15 cellular contexts compared by ENCODE assay signal in the genomic region with DNA sequence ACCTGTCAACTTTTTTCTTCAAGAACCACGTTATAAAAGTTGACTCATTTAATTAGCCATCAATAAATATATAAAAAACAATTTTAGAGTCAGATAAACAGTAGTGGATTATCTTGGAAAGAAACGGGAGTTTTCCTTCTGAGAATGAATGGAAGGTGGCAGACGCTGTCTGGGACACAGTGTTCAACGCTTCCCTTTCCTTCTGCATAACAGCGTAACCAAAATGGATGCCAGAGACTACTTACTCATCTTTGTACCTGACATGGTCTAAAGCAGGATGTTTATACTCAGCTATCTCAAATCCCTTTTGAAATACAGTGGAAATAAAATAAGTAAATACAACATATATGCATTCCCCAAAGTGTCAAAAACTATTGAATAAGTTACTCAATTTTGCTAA.
DNase-seq lines count a peak whose midpoint lies in the region; TF ChIP-seq lines count a peak whose summit lies in the region.
"Had no signal": no experiment of that assay in that cellular context is flagged by ENCODE, and none has a peak within 500 bp of the region (broad histone marks: within the 10 kb centered on the region; RNA-seq: fewer than 3 reads in every experiment).

No MANE protein-coding gene starts in this region.

- CTCF ChIA-PET in HEK293 (lab: Yijun Ruan, JAX), result no interaction called here

- H3K9me3 ChIP-seq in HEK293 (ENCODE audit: control insufficient read depth, insufficient read depth, low read depth, low read length) (no peaks in the 10 kb centered on the region), neural progenitor cell (ENCODE audit: low read depth) (no peaks in the 10 kb centered on the region)
- H3K9me3 ChIP-seq: A549; BLaER1 treated with 17β-estradiol and CSF1 and Interleukin-3, amounts not matched to agents 10 nM and 100 nM; HAP-1 had no signal

- H3K79me2 ChIP-seq in neural progenitor cell (ENCODE audit: low read depth), result no peaks in the 10 kb centered on the region

- H3K4me1 Mint-ChIP-seq in neural progenitor cell, result peaks cover 91% of the 10 kb centered on the region

- H3K4me2 ChIP-seq in neural progenitor cell, result no peak overlapping the region
- H3K4me2 ChIP-seq: A549; BLaER1 treated with 17β-estradiol and CSF1 and Interleukin-3, amounts not matched to agents 10 nM and 100 nM had no signal

- no peaks in the 10 kb centered on the region for H3K27me3 Mint-ChIP-seq in neural progenitor cell (ENCODE audit: insufficient read depth, low read depth)

- H3K9ac ChIP-seq in neural progenitor cell, result no peak overlapping the region
- H3K9ac ChIP-seq: BLaER1 treated with 17β-estradiol and CSF1 and Interleukin-3, amounts not matched to agents 10 nM and 100 nM had no signal

- peak overlapping the region; percentile 95 for H3K27ac Mint-ChIP-seq in neural progenitor cell
- H3K27ac Mint-ChIP-seq: CD8-positive, alpha-beta T cell had no signal

- H4K20me1 ChIP-seq in neural progenitor cell (ENCODE audit: low read depth), result no peaks in the 10 kb centered on the region
- H4K20me1 ChIP-seq: BLaER1 treated with 17β-estradiol and CSF1 and Interleukin-3, amounts not matched to agents 10 nM and 100 nM had no signal

- no peak overlapping the region for H3K4me3 ChIP-seq in HEK293 (ENCODE audit: low read depth, low read length)
- no peak overlapping the region for H3K4me3 ChIP-seq in neural progenitor cell
- H3K4me3 ChIP-seq: A549; BLaER1 treated with 17β-estradiol and CSF1 and Interleukin-3, amounts not matched to agents 10 nM and 100 nM; HAP-1 had no signal

- H3K27me3 ChIP-seq in neural progenitor cell, result no peaks in the 10 kb centered on the region
- H3K27me3 ChIP-seq: BLaER1 treated with 17β-estradiol and CSF1 and Interleukin-3, amounts not matched to agents 10 nM and 100 nM had no signal

- no peaks in the 10 kb centered on the region for H3K9me3 Mint-ChIP-seq in neural progenitor cell
- H3K9me3 Mint-ChIP-seq: CD8-positive, alpha-beta T cell had no signal

- H3K36me3 ChIP-seq in HEK293 (ENCODE audit: control insufficient read depth in 2 of 2, insufficient read depth in 1 of 2, low read length in 2 of 2) (no peaks in the 10 kb centered on the region), neural progenitor cell (no peaks in the 10 kb centered on the region)
- H3K36me3 ChIP-seq: BLaER1 treated with 17β-estradiol and CSF1 and Interleukin-3, amounts not matched to agents 10 nM and 100 nM; HAP-1 had no signal

- H3K4me3 Mint-ChIP-seq in neural progenitor cell, result no peak overlapping the region
- H3K4me3 Mint-ChIP-seq: CD8-positive, alpha-beta T cell had no signal

- POLR2A ChIA-PET in HEK293 (lab: Yijun Ruan, JAX), result no interaction called here

- H2AFZ ChIP-seq in neural progenitor cell (replicated peaks), result no peak overlapping the region

- H3K4me1 ChIP-seq in HEK293 (ENCODE audit: control insufficient read depth, insufficient read depth, low read length) (peaks cover 6% of the 10 kb centered on the region; the same call in 1 of the 2 replicates), neural progenitor cell (peaks cover 22% of the 10 kb centered on the region)
- H3K4me1 ChIP-seq: A549 had no signal

- no peaks in the 10 kb centered on the region for H3K36me3 Mint-ChIP-seq in neural progenitor cell
- H3K36me3 Mint-ChIP-seq: CD8-positive, alpha-beta T cell had no signal

- TF ChIP-seq CTCF in HEK293 (tag by site-specific recombination; IDR thresholded peaks at IDR 0.05) (no peak), neural progenitor cell (IDR thresholded peaks at IDR 0.05) (no peak)

- no peaks in the 10 kb centered on the region for H3F3A ChIP-seq in neural progenitor cell (ENCODE audit: low read depth)

- DNase-seq in DMS79 treated with DMSO at 0.1 percent for 48 hours (lab: John Stamatoyannopoulos, UW) (peak; percentile 26), DMS79 (lab: John Stamatoyannopoulos, UW) (no peak), dermis blood vessel endothelial cell (peak; percentile 11), neural progenitor cell (ENCODE audit: low spot score) (no peak), GM19240 (ENCODE audit: insufficient read length, low spot score) (no peak)
- no peak for DNase-seq in stimulated activated CD4-positive, alpha-beta T cell treated with anti-CD3 and anti-CD28 coated beads, Interleukin-4, amount 100 ng/mL, for 24 hours
- DNase-seq: Calu3; CD8-positive, alpha-beta T cell; GDM1 had no signal

- H3K27ac ChIP-seq in HEK293 (ENCODE audit: extremely low read depth, low read depth, low read length) (no peak overlapping the region), neural progenitor cell (no peak overlapping the region)
- H3K27ac ChIP-seq: 22Rv1; A549; BLaER1 treated with 17β-estradiol and CSF1 and Interleukin-3, amounts not matched to agents 10 nM and 100 nM; HL-60 had no signal

TF ChIP-seq in HEK293, 187 proteins besides CTCF, POLR2A, EP300 and RAD21:
- TF ChIP-seq ZNF670 (tag by site-specific recombination; IDR thresholded peaks at IDR 0.05; ENCODE audit: low read depth) (no peak), PRDM6 (tag by site-specific recombination; IDR thresholded peaks at IDR 0.05) (peak; percentile 13; the same call in 1 of the 2 replicates), ZNF121 (tag by site-specific recombination; IDR thresholded peaks at IDR 0.05) (no peak)
- TF ChIP-seq, protein P1, sequence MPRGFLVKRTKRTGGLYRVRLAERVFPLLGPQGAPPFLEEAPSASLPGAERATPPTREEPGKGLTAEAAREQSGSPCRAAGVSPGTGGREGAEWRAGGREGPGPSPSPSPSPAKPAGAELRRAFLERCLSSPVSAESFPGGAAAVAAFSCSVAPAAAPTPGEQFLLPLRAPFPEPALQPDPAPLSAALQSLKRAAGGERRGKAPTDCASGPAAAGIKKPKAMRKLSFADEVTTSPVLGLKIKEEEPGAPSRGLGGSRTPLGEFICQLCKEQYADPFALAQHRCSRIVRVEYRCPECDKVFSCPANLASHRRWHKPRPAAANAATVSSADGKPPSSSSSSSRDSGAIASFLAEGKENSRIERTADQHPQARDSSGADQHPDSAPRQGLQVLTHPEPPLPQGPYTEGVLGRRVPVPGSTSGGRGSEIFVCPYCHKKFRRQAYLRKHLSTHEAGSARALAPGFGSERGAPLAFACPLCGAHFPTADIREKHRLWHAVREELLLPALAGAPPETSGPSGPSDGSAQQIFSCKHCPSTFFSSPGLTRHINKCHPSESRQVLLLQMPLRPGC (tag by site-specific recombination; IDR thresholded peaks at IDR 0.05), result no peak
- TF ChIP-seq, protein P2, sequence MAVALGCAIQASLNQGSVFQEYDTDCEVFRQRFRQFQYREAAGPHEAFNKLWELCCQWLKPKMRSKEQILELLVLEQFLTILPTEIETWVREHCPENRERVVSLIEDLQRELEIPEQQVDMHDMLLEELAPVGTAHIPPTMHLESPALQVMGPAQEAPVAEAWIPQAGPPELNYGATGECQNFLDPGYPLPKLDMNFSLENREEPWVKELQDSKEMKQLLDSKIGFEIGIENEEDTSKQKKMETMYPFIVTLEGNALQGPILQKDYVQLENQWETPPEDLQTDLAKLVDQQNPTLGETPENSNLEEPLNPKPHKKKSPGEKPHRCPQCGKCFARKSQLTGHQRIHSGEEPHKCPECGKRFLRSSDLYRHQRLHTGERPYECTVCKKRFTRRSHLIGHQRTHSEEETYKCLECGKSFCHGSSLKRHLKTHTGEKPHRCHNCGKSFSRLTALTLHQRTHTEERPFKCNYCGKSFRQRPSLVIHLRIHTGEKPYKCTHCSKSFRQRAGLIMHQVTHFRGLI (tag by site-specific recombination; IDR thresholded peaks at IDR 0.05), result no peak

Comparison
In these comparisons a context has a peak if more than half of its experiments do, and no peak if none do; other contexts are left out.
1. DNase-seq: peak in DMS79 treated with DMSO at 0.1 percent for 48 hours (single experiment) and dermis blood vessel endothelial cell (single experiment); none in DMS79 (single experiment), neural progenitor cell (single experiment), stimulated activated CD4-positive, alpha-beta T cell treated with anti-CD3 and anti-CD28 coated beads, Interleukin-4, amount 100 ng/mL, for 24 hours (single experiment) and GM19240 (single experiment).